19 cellular contexts compared by ENCODE assay signal in the genomic region with DNA sequence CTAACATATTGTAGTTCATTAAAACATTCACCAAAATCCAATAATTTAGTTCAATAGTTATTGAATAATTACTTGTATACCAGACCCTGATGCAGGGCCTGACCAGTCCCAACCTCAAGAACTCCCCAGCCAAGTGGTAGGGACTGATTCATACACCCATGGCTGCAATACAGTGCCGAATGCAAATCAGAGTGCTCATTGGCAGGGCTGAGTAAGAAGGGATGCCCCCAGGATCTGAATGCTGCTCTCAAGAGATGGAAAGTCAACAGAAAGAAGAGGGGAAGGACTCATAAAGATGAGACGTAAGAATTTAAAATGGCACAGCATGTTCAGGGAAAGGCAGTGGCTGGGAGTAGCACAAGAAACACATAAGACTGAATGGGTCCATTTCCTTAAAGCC. TPM values are rescaled to one million over a fixed set of nuclear protein-coding genes. Genes with fewer than 3 reads are reported as not detected.
A peak's percentile ranks its signal among the peaks of the same experiment; 100 is the strongest.
DNase-seq lines count a peak whose midpoint lies in the region; ATAC-seq and TF ChIP-seq lines count a peak whose summit lies in the region.
"Had no signal": no experiment of that assay in that cellular context is flagged by ENCODE, and none has a peak within 500 bp of the region (broad histone marks: within the 10 kb centered on the region; RNA-seq: fewer than 3 reads in every experiment).

No MANE protein-coding gene starts in this region.

- peaks cover 6 to 15% of the 10 kb centered on the region in 2 donors for H3K9me3 Mint-ChIP-seq in stimulated activated naive CD8-positive, alpha-beta T cell treated with anti-CD3 and anti-CD28 coated beads, Interleukin-15, amount 100 ng/mL, for 72 hours
- H3K9me3 Mint-ChIP-seq in MCF 10A (ENCODE audit: unreplicated experiment): peaks cover 11% of the 10 kb centered on the region
- H3K9me3 Mint-ChIP-seq in CD8-positive, alpha-beta memory T cell: no peaks in the 10 kb centered on the region

- no peak overlapping the region for H3K4me2 ChIP-seq in hepatocyte

- H3K27me3 Mint-ChIP-seq in stimulated activated naive CD8-positive, alpha-beta T cell treated with anti-CD3 and anti-CD28 coated beads, Interleukin-15, amount 100 ng/mL, for 72 hours: no peaks in the 10 kb centered on the region
- H3K27me3 Mint-ChIP-seq in MCF 10A (ENCODE audit: insufficient read depth, unreplicated experiment): no peaks in the 10 kb centered on the region
- H3K27me3 Mint-ChIP-seq in CD8-positive, alpha-beta memory T cell: no peaks in the 10 kb centered on the region

- no peak for ATAC-seq in stimulated activated naive CD8-positive, alpha-beta T cell treated with anti-CD3 and anti-CD28 coated beads, Interleukin-15, Interleukin-2, amounts not matched to agents 100 U/mL and 50 U/mL, for 24 hours
- ATAC-seq in stimulated activated naive CD8-positive, alpha-beta T cell treated with anti-CD3 and anti-CD28 coated beads, Interleukin-15, amount 100 ng/mL, for 72 hours: no peak
- no peak for ATAC-seq in HG02610 (IDR thresholded peaks at IDR 0.05; ENCODE audit: unreplicated experiment)

- peaks cover 61% of the 10 kb centered on the region for H3K4me1 Mint-ChIP-seq in stimulated activated naive CD8-positive, alpha-beta T cell treated with anti-CD3 and anti-CD28 coated beads, Interleukin-15, amount 100 ng/mL, for 72 hours
- H3K4me1 Mint-ChIP-seq in MCF 10A (ENCODE audit: insufficient read depth, unreplicated experiment): peaks cover 36% of the 10 kb centered on the region
- peaks cover 37 to 53% (median 52%) of the 10 kb centered on the region in 3 donors for H3K4me1 Mint-ChIP-seq in CD8-positive, alpha-beta memory T cell

- H3K4me1 ChIP-seq in hepatocyte (ENCODE audit: insufficient read depth): peaks cover 14% of the 10 kb centered on the region
- H3K4me1 ChIP-seq in CD8-positive, alpha-beta memory T cell (ENCODE audit: insufficient read depth, low read length): peaks cover 4% of the 10 kb centered on the region
- H3K4me1 ChIP-seq: HAP-1 had no signal

- no peak overlapping the region for H2AFZ ChIP-seq in hepatocyte

- 94% methylated on average over 2 of the region's 2 CpGs for WGBS in hepatocyte (ENCODE audit: low lambda C conversion rate, missing lambda C conversion rate)

- no peaks in the 10 kb centered on the region for H3K36me3 Mint-ChIP-seq in MCF 10A (ENCODE audit: insufficient read depth, unreplicated experiment)
- peaks cover 0 to 4% (median 0%) of the 10 kb centered on the region in 3 donors for H3K36me3 Mint-ChIP-seq in CD8-positive, alpha-beta memory T cell

- H3K9me2 ChIP-seq in hepatocyte (replicated peaks; ENCODE audit: insufficient read depth): no peaks in the 10 kb centered on the region

- no peak overlapping the region for H3K4me3 Mint-ChIP-seq in stimulated activated naive CD8-positive, alpha-beta T cell treated with anti-CD3 and anti-CD28 coated beads, Interleukin-15, amount 100 ng/mL, for 72 hours
- no peak overlapping the region for H3K4me3 Mint-ChIP-seq in MCF 10A (ENCODE audit: unreplicated experiment)
- H3K4me3 Mint-ChIP-seq in CD8-positive, alpha-beta memory T cell: no peak overlapping the region

- POLR2A ChIA-PET in MCF 10A (lab: Yijun Ruan, JAX): no interaction called here
- POLR2A ChIA-PET in CD8-positive, alpha-beta memory T cell (lab: Charles Lee): no interaction called here

- H3K4me3 ChIP-seq in hepatocyte: no peak overlapping the region
- no peak overlapping the region for H3K4me3 ChIP-seq in CD8-positive, alpha-beta memory T cell (ENCODE audit: low read length)
- H3K4me3 ChIP-seq: HAP-1, SJSA1 had no signal

- no peaks in the 10 kb centered on the region for H3K9me3 ChIP-seq in hepatocyte (ENCODE audit: low read depth)
- H3K9me3 ChIP-seq in CD8-positive, alpha-beta memory T cell (ENCODE audit: low read length): no peaks in the 10 kb centered on the region
- H3K9me3 ChIP-seq: HAP-1, SJSA1 had no signal

- intact Hi-C loops in MCF 10A (cut with micrococcal nuclease): no loop called here

- H3K27ac ChIP-seq in hepatocyte: peak overlapping the region; percentile 22
- H3K27ac ChIP-seq in CD8-positive, alpha-beta memory T cell (ENCODE audit: low read depth, low read length): no peak overlapping the region
- H3K27ac ChIP-seq: SJSA1 had no signal

- no peak overlapping the region for H3K27ac Mint-ChIP-seq in stimulated activated naive CD8-positive, alpha-beta T cell treated with anti-CD3 and anti-CD28 coated beads, Interleukin-15, amount 100 ng/mL, for 72 hours
- H3K27ac Mint-ChIP-seq in MCF 10A (ENCODE audit: low read depth, unreplicated experiment): no peak overlapping the region
- H3K27ac Mint-ChIP-seq in CD8-positive, alpha-beta memory T cell: no peak overlapping the region

- DNase-seq in stimulated activated naive CD8-positive, alpha-beta T cell treated with anti-CD3 and anti-CD28 coated beads, Interleukin-15, Interleukin-2, amounts not matched to agents 100 U/mL and 50 U/mL, for 24 hours: peak; percentile 9
- no peak for DNase-seq in stimulated activated naive CD8-positive, alpha-beta T cell treated with anti-CD3 and anti-CD28 coated beads, Interleukin-15, amount 100 ng/mL, for 72 hours
- DNase-seq in RPMI7951 (ENCODE audit: low read depth): peak; percentile 65
- no peak for DNase-seq in hepatocyte (ENCODE audit: low spot score)
- no peak for DNase-seq in MCF 10A (ENCODE audit: unreplicated experiment)
- no peak for DNase-seq in SW480 (ENCODE audit: low spot score)
- DNase-seq in CD8-positive, alpha-beta memory T cell: no peak
- DNase-seq: C1 segment of cervical spinal cord, COR-L47, DMS153, EL, NCI-H1417 treated with DMSO at 0.1 percent for 48 hours, NCI-H1930, NCI-H446, NCI-H69, OCI-M1 had no signal

- TF ChIP-seq CTCF in hepatocyte (IDR thresholded peaks at IDR 0.05; ENCODE audit: poor library complexity) (no peak), MCF 10A (IDR thresholded peaks at IDR 0.05; ENCODE audit: unreplicated experiment) (no peak)

- CTCF ChIA-PET in MCF 10A (lab: Yijun Ruan, JAX): no interaction called here
- CTCF ChIA-PET in CD8-positive, alpha-beta memory T cell (lab: Charles Lee): no interaction called here

- no peaks in the 10 kb centered on the region for H3K36me3 ChIP-seq in hepatocyte (replicated peaks; ENCODE audit: insufficient read depth, low read depth)
- no peaks in the 10 kb centered on the region for H3K36me3 ChIP-seq in CD8-positive, alpha-beta memory T cell (ENCODE audit: insufficient read depth, low read length)
- H3K36me3 ChIP-seq: HAP-1, SJSA1 had no signal

- H3K27me3 ChIP-seq in hepatocyte: no peaks in the 10 kb centered on the region
- H3K27me3 ChIP-seq in CD8-positive, alpha-beta memory T cell (ENCODE audit: insufficient read depth, low read length, poor library complexity, severe bottlenecking): no peaks in the 10 kb centered on the region
- H3K27me3 ChIP-seq: SJSA1 had no signal

- no TSS peak for BruUV-seq in MCF 10A (replicated peaks; lab: Mats Ljungman, UMichigan)

- H4K20me1 ChIP-seq in hepatocyte (ENCODE audit: insufficient read depth, poor library complexity, severe bottlenecking): no peaks in the 10 kb centered on the region

- H3K79me2 ChIP-seq in hepatocyte: peaks cover 3% of the 10 kb centered on the region

RNA-seq across cellular contexts. Expression of gene ZNF438, which starts 29.9 kb away (rescaled TPM):
- 5.2 and 7.6 TPM in 2 replicates for total RNA-seq in RPMI7951 (2014; rRNA removed; shearing (Covaris generic))
- total RNA-seq in hepatocyte: 3.2 and 5.0 TPM in 2 replicates
- 2.3 and 3.8 TPM in 2 replicates for polyA plus RNA-seq in hepatocyte
- 6.8 and 8.4 TPM in 2 replicates for total RNA-seq in MCF 10A (2022)
- 1 to 10 TPM; 2.9 to 3.9 TPM for total RNA-seq in CD8-positive, alpha-beta memory T cell
- 4.2 TPM for polyA plus RNA-seq in CD8-positive, alpha-beta memory T cell

Comparison
In these comparisons a context has a peak if more than half of its experiments do, and no peak if none do; other contexts are left out.
1. DNase-seq: peak in stimulated activated naive CD8-positive, alpha-beta T cell treated with anti-CD3 and anti-CD28 coated beads, Interleukin-15, Interleukin-2, amounts not matched to agents 100 U/mL and 50 U/mL, for 24 hours (single experiment) and RPMI7951 (single experiment); none in stimulated activated naive CD8-positive, alpha-beta T cell treated with anti-CD3 and anti-CD28 coated beads, Interleukin-15, amount 100 ng/mL, for 72 hours (0 of 2), hepatocyte (single experiment), MCF 10A (single experiment), SW480 (single experiment) and CD8-positive, alpha-beta memory T cell (0 of 5).